In genomic region chr6:33425668-33426577, GRCh38 we compare ENCODE assay signal across 1 cellular context.
TF ChIP-seq lines count a peak whose summit lies in the region.

No MANE protein-coding gene starts in this region.

TF ChIP-seq in K562, 482 proteins besides CTCF, POLR2A, EP300 and RAD21 (continued from another document and continues in another):
- no peak for TF ChIP-seq RERE (CRISPR knock-in tag; IDR thresholded peaks at IDR 0.05; ENCODE audit: borderline replicate concordance)
- TF ChIP-seq ZNF224 (CRISPR knock-in tag; IDR thresholded peaks at IDR 0.05): no peak
- no peak for TF ChIP-seq ZNF217 (CRISPR knock-in tag; IDR thresholded peaks at IDR 0.05)
- no peak for TF ChIP-seq ZNF507 (tag; conservative IDR thresholded peaks at IDR 0.05)
- TF ChIP-seq L3MBTL2 (IDR thresholded peaks at IDR 0.05): peak; percentile 80
- no peak for TF ChIP-seq PRMT5 (CRISPR knock-in tag; IDR thresholded peaks at IDR 0.05)
- TF ChIP-seq ZNF41 (CRISPR knock-in tag; conservative IDR thresholded peaks at IDR 0.05): no peak
- no peak for TF ChIP-seq ZNF778 (CRISPR knock-in tag; IDR thresholded peaks at IDR 0.05)
- TF ChIP-seq CUX1 (CRISPR knock-in tag; IDR thresholded peaks at IDR 0.05): no peak
- no peak for TF ChIP-seq CHD7 (IDR thresholded peaks at IDR 0.05; ENCODE audit: low read depth, low read length)
- TF ChIP-seq KLF10 (CRISPR knock-in tag; IDR thresholded peaks at IDR 0.05): no peak
- no peak for TF ChIP-seq NFE2 (IDR thresholded peaks at IDR 0.05; ENCODE audit: low read depth)
- no peak for TF ChIP-seq MCM7 (IDR thresholded peaks at IDR 0.05)
- TF ChIP-seq ELK3 (CRISPR knock-in tag; IDR thresholded peaks at IDR 0.05): no peak
- no peak for TF ChIP-seq ILF3 (IDR thresholded peaks at IDR 0.05; ENCODE audit: borderline replicate concordance)
- no peak for TF ChIP-seq NFIC (IDR thresholded peaks at IDR 0.05)
- no peak for TF ChIP-seq SMAD4 (CRISPR knock-in tag; conservative IDR thresholded peaks at IDR 0.05)
- TF ChIP-seq KLF6 (CRISPR knock-in tag; IDR thresholded peaks at IDR 0.05; ENCODE audit: borderline replicate concordance): no peak
- TF ChIP-seq FOXP4 (CRISPR knock-in tag; IDR thresholded peaks at IDR 0.05; ENCODE audit: borderline replicate concordance): peak; percentile 98; the same call in 1 of the 2 replicates
- TF ChIP-seq TEAD1 (CRISPR knock-in tag; IDR thresholded peaks at IDR 0.05): peak in 1 of 2 experiments; percentile 58; a peak in 1 of 4 replicates
- peak; percentile 90 for TF ChIP-seq NEUROD1 (IDR thresholded peaks at IDR 0.05; ENCODE audit: borderline replicate concordance, low read depth, low read length, partially characterized antibody)
- TF ChIP-seq ATF4 (CRISPR knock-in tag; IDR thresholded peaks at IDR 0.05): no peak
- TF ChIP-seq ZNF143 (CRISPR knock-in tag; IDR thresholded peaks at IDR 0.05): no peak
